In genomic region chr9:126527109-126527825, GRCh38 we compare ENCODE assay signal across 1 cellular context.
TF ChIP-seq lines count a peak whose summit lies in the region.

No MANE protein-coding gene starts in this region.

TF ChIP-seq in HepG2, 621 proteins besides CTCF, POLR2A, EP300 and RAD21 (continued from another document and continues in another):
- peak; percentile 83; the same call in 1 of the 2 replicates for TF ChIP-seq ZBED4 (CRISPR knock-in tag; IDR thresholded peaks at IDR 0.05; ENCODE audit: borderline replicate concordance)
- TF ChIP-seq NFIB (CRISPR knock-in tag; IDR thresholded peaks at IDR 0.05; ENCODE audit: borderline replicate concordance) = no peak
- no peak for TF ChIP-seq MATR3 (CRISPR knock-in tag; IDR thresholded peaks at IDR 0.05)
- TF ChIP-seq NCOA1 (CRISPR knock-in tag; IDR thresholded peaks at IDR 0.05) = peak; percentile 37; the same call in 1 of the 2 replicates
- TF ChIP-seq AKAP8 (CRISPR knock-in tag; IDR thresholded peaks at IDR 0.05) = peak; percentile 72; the same call in 1 of the 2 replicates
- peak; percentile 86; the same call in 1 of the 2 replicates for TF ChIP-seq MED13 (CRISPR knock-in tag; IDR thresholded peaks at IDR 0.05)
- TF ChIP-seq SMC3 (IDR thresholded peaks at IDR 0.05; ENCODE audit: low read length) = no peak
- no peak for TF ChIP-seq ZFYVE20 (CRISPR knock-in tag; IDR thresholded peaks at IDR 0.05; ENCODE audit: borderline replicate concordance, low read depth)
- no peak for TF ChIP-seq ZFP62 (CRISPR knock-in tag; IDR thresholded peaks at IDR 0.05)
- TF ChIP-seq ZNF205 (CRISPR knock-in tag; IDR thresholded peaks at IDR 0.05) = peak; percentile 28; the same call in 1 of the 2 replicates
- TF ChIP-seq SMAD3 (CRISPR knock-in tag; IDR thresholded peaks at IDR 0.05) = peak; percentile 15; the same call in 1 of the 2 replicates
- TF ChIP-seq ZNF782 (CRISPR knock-in tag; IDR thresholded peaks at IDR 0.05; ENCODE audit: borderline replicate concordance) = no peak
- TF ChIP-seq TBX2 (CRISPR knock-in tag; IDR thresholded peaks at IDR 0.05; ENCODE audit: borderline replicate concordance) = peak; percentile 94
- no peak for TF ChIP-seq ZNF569 (CRISPR knock-in tag; IDR thresholded peaks at IDR 0.05; ENCODE audit: borderline replicate concordance)
- no peak for TF ChIP-seq POLR2AphosphoS2 (IDR thresholded peaks at IDR 0.05; ENCODE audit: low read depth, low read length)
- TF ChIP-seq SP2 (CRISPR knock-in tag; IDR thresholded peaks at IDR 0.05) = no peak; the same call in 1 of the 2 replicates
- no peak; the same call in 1 of the 2 replicates for TF ChIP-seq CCDC6 (CRISPR knock-in tag; IDR thresholded peaks at IDR 0.05)
- TF ChIP-seq ZNF451 (CRISPR knock-in tag; IDR thresholded peaks at IDR 0.05) = no peak; the same call in 1 of the 2 replicates
- no peak for TF ChIP-seq NFE2L1 (CRISPR knock-in tag; IDR thresholded peaks at IDR 0.05; ENCODE audit: borderline replicate concordance)
- TF ChIP-seq MAX (IDR thresholded peaks at IDR 0.05) = peak; percentile 65
- TF ChIP-seq ARID5B (CRISPR knock-in tag; IDR thresholded peaks at IDR 0.05) = peak; percentile 88
- TF ChIP-seq PLRG1 (conservative IDR thresholded peaks at IDR 0.05) = no peak
- no peak for TF ChIP-seq ELF4 (CRISPR knock-in tag; IDR thresholded peaks at IDR 0.05; ENCODE audit: borderline replicate concordance)
- no peak for TF ChIP-seq SP1 (IDR thresholded peaks at IDR 0.05)
- no peak for TF ChIP-seq SP1 (CRISPR knock-in tag; IDR thresholded peaks at IDR 0.05)
- TF ChIP-seq ZNF772 (CRISPR knock-in tag; IDR thresholded peaks at IDR 0.05) = 0 out of 2 replicates have a peak, but pooled peaks have one; percentile 65
- no peak for TF ChIP-seq KMT2B (CRISPR knock-in tag; IDR thresholded peaks at IDR 0.05)
- no peak for TF ChIP-seq ONECUT2 (CRISPR knock-in tag; IDR thresholded peaks at IDR 0.05)
- TF ChIP-seq ZNF7 (CRISPR knock-in tag; IDR thresholded peaks at IDR 0.05) = no peak
- TF ChIP-seq ZNF33A (CRISPR knock-in tag; IDR thresholded peaks at IDR 0.05; ENCODE audit: borderline replicate concordance) = no peak
- no peak for TF ChIP-seq CENPBD1 (CRISPR knock-in tag; IDR thresholded peaks at IDR 0.05; ENCODE audit: borderline replicate concordance, low read depth)
- TF ChIP-seq ZNF33B (CRISPR knock-in tag; IDR thresholded peaks at IDR 0.05) = no peak
- peak; percentile 70; the same call in 1 of the 2 replicates for TF ChIP-seq ZNF792 (CRISPR knock-in tag; IDR thresholded peaks at IDR 0.05)
- TF ChIP-seq SP140L (CRISPR knock-in tag; IDR thresholded peaks at IDR 0.05; ENCODE audit: borderline replicate concordance) = no peak
- TF ChIP-seq NPAS2 (CRISPR knock-in tag; IDR thresholded peaks at IDR 0.05; ENCODE audit: borderline replicate concordance) = peak; percentile 75; the same call in 1 of the 2 replicates
- TF ChIP-seq CHD4 (IDR thresholded peaks at IDR 0.05; ENCODE audit: borderline replicate concordance, low read length) = no peak
- TF ChIP-seq RFXANK (CRISPR knock-in tag; IDR thresholded peaks at IDR 0.05) = no peak
- no peak for TF ChIP-seq MTF2 (CRISPR knock-in tag; IDR thresholded peaks at IDR 0.05; ENCODE audit: borderline replicate concordance)
- TF ChIP-seq, protein P1, sequence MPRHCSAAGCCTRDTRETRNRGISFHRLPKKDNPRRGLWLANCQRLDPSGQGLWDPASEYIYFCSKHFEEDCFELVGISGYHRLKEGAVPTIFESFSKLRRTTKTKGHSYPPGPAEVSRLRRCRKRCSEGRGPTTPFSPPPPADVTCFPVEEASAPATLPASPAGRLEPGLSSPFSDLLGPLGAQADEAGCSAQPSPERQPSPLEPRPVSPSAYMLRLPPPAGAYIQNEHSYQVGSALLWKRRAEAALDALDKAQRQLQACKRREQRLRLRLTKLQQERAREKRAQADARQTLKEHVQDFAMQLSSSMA (CRISPR knock-in tag; IDR thresholded peaks at IDR 0.05) = 0 out of 2 replicates have a peak, but pooled peaks have one; percentile 22
- TF ChIP-seq, protein P2, sequence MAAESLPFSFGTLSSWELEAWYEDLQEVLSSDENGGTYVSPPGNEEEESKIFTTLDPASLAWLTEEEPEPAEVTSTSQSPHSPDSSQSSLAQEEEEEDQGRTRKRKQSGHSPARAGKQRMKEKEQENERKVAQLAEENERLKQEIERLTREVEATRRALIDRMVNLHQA (CRISPR knock-in tag; IDR thresholded peaks at IDR 0.05) = no peak
- no peak for TF ChIP-seq FOXC1 (CRISPR knock-in tag; IDR thresholded peaks at IDR 0.05; ENCODE audit: borderline replicate concordance)
- TF ChIP-seq ATF7 (IDR thresholded peaks at IDR 0.05) = no peak
- no peak; the same call in 1 of the 2 replicates for TF ChIP-seq ATF7 (CRISPR knock-in tag; IDR thresholded peaks at IDR 0.05)
- peak; percentile 75 for TF ChIP-seq RARA (CRISPR knock-in tag; IDR thresholded peaks at IDR 0.05)
- TF ChIP-seq GMEB1 (CRISPR knock-in tag; IDR thresholded peaks at IDR 0.05; ENCODE audit: borderline replicate concordance) = peak; percentile 56; the same call in 1 of the 2 replicates
- TF ChIP-seq PHB2 (IDR thresholded peaks at IDR 0.05; ENCODE audit: partially characterized antibody) = no peak
- peak; percentile 86; the same call in 1 of the 2 replicates for TF ChIP-seq ZNF331 (CRISPR knock-in tag; IDR thresholded peaks at IDR 0.05)
- TF ChIP-seq KAT8 (CRISPR knock-in tag; IDR thresholded peaks at IDR 0.05) = peak; percentile 35; the same call in 1 of the 2 replicates
- TF ChIP-seq ZBTB7B (CRISPR knock-in tag; IDR thresholded peaks at IDR 0.05) = peak; percentile 81
- TF ChIP-seq ZXDC (CRISPR knock-in tag; IDR thresholded peaks at IDR 0.05) = peak; percentile 85
- no peak for TF ChIP-seq RBAK (CRISPR knock-in tag; IDR thresholded peaks at IDR 0.05)
- TF ChIP-seq KLF16 (CRISPR knock-in tag; IDR thresholded peaks at IDR 0.05) = peak in 1 of 2 experiments; percentile 28; a peak in 1 of 4 replicates
- TF ChIP-seq MAF1 (CRISPR knock-in tag; IDR thresholded peaks at IDR 0.05; ENCODE audit: borderline replicate concordance) = peak; percentile 65; the same call in 1 of the 2 replicates
- no peak; the same call in 1 of the 2 replicates for TF ChIP-seq TFDP2 (CRISPR knock-in tag; IDR thresholded peaks at IDR 0.05)
- no peak for TF ChIP-seq MEIS1 (CRISPR knock-in tag; IDR thresholded peaks at IDR 0.05; ENCODE audit: borderline replicate concordance)
